ENCODE assay signal across 1 cellular context in genomic region chr1:1336931-1337792, GRCh38.
TF ChIP-seq lines count a peak whose summit lies in the region.

No MANE protein-coding gene starts in this region.

TF ChIP-seq in HEK293, 187 proteins besides CTCF, POLR2A, EP300 and RAD21 (continued from another document):
- TF ChIP-seq ZNF423 (tag by site-specific recombination; IDR thresholded peaks at IDR 0.05) (no peak), TCF7L2 (IDR thresholded peaks at IDR 0.05; ENCODE audit: borderline replicate concordance, low read depth, low read length) (no peak), KLF8 (tag by site-specific recombination; IDR thresholded peaks at IDR 0.05) (no peak; the same call in none of the 2 replicates), ZNF658 (tag by site-specific recombination; IDR thresholded peaks at IDR 0.05) (no peak), KLF1 (tag by site-specific recombination; IDR thresholded peaks at IDR 0.05) (peak; percentile 63), HIC1 (tag by site-specific recombination; IDR thresholded peaks at IDR 0.05) (peak; percentile 16; the same call in 1 of the 2 replicates), ZNF239 (tag by site-specific recombination; IDR thresholded peaks at IDR 0.05) (no peak), ZNF707 (tag by site-specific recombination; IDR thresholded peaks at IDR 0.05) (no peak), ZNF791 (tag by site-specific recombination; IDR thresholded peaks at IDR 0.05) (no peak), ZNF645 (tag by site-specific recombination; IDR thresholded peaks at IDR 0.05) (no peak), ZNF366 (tag by site-specific recombination; conservative IDR thresholded peaks at IDR 0.05) (no peak), ZNF114 (tag by site-specific recombination; IDR thresholded peaks at IDR 0.05) (no peak), PRDM10 (tag by site-specific recombination; IDR thresholded peaks at IDR 0.05) (no peak), KLF10 (tag by site-specific recombination; IDR thresholded peaks at IDR 0.05) (no peak), YY2 (tag by site-specific recombination; IDR thresholded peaks at IDR 0.05) (no peak), ZNF585B (tag by site-specific recombination; IDR thresholded peaks at IDR 0.05) (no peak)
TF ChIP-seq in HEK293: peak in this region for 4.
